1 cellular context compared by ENCODE assay signal in genomic region chr1:117537291-117537920, GRCh38.
TF ChIP-seq lines count a peak whose summit lies in the region.

No MANE protein-coding gene starts in this region.

TF ChIP-seq in HEK293, 187 proteins besides CTCF, POLR2A, EP300 and RAD21 (continued from another document):
- peak; percentile 30; the same call in 1 of the 2 replicates for TF ChIP-seq ZFHX2 (tag by site-specific recombination; conservative IDR thresholded peaks at IDR 0.05)
TF ChIP-seq in HEK293: peak in this region for 3.
